24 cellular contexts compared by ENCODE assay signal in the genomic region with DNA sequence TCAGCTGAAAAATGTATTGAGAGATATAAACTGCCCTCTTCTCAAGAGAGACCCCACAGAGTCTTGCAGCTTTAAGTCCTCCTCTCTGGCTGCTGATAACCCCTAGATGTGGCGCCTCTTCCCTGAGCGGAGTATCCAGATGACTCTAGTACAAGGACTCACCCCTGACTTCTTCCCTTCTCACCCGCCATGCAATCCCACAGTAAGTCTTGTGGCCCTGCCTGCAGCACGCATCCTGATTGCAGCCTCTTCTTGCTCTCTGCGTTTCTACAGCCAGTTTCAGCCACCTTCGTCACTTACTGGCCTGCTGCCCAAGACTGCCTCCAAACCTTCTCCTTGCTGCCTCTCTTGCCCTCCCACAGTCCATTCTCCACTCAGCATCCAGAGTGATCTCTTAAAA.
"Had no signal": no experiment of that assay in that cellular context is flagged by ENCODE, and none has a peak within 500 bp of the region (broad histone marks: within the 10 kb centered on the region; RNA-seq: fewer than 3 reads in every experiment).

No MANE protein-coding gene starts in this region.

- H3K9me3 Mint-ChIP-seq: activated CD4-positive, alpha-beta memory T cell treated with anti-CD3 and anti-CD28 coated beads, Interleukin-2, amount 10 ng/mL, durations not matched to agents 7 days and 5 days; activated CD4-positive, alpha-beta T cell treated with anti-CD3 and anti-CD28 coated beads, Interleukin-2, amount 10 ng/mL, durations not matched to agents 24 days and 14 days; activated naive CD4-positive, alpha-beta T cell treated with anti-CD3 and anti-CD28 coated beads, Interleukin-2, amount 10 ng/mL, durations not matched to agents 7 days and 5 days; naive thymus-derived CD4-positive, alpha-beta T cell; stimulated activated effector memory CD8-positive, alpha-beta T cell treated with anti-CD3 and anti-CD28 coated beads, Interleukin-12 subunit alpha, Interleukin-12 subunit beta, amount 100 ng/mL, for 72 hours; stimulated activated naive CD8-positive, alpha-beta T cell treated with anti-CD3 and anti-CD28 coated beads, Interleukin-15, amount 100 ng/mL, for 72 hours; T-helper 1 cell treated with Interleukin-12 subunit alpha and Interleukin-12 subunit beta and Interleukin-4 antibody, amounts not matched to agents 30 μg/mL and 1 μg/mL, for 36 hours had no signal

- ATAC-seq: activated CD4-positive, CD25-positive, alpha-beta regulatory T cell treated with anti-CD3 and anti-CD28 coated beads, Interleukin-2, amount 50 U/mL, for 24 hours; heart left ventricle; left cardiac atrium; naive thymus-derived CD4-positive, alpha-beta T cell; right lobe of liver; stimulated activated effector memory CD8-positive, alpha-beta T cell treated with anti-CD3 and anti-CD28 coated beads, Interleukin-12 subunit alpha, Interleukin-12 subunit beta, amount 100 ng/mL, for 72 hours; stimulated activated naive CD8-positive, alpha-beta T cell treated with anti-CD3 and anti-CD28 coated beads, Interleukin-15, amount 100 ng/mL, for 72 hours had no signal

- H3K4me3 ChIP-seq: coronary artery, esophagus squamous epithelium, heart left ventricle, right lobe of liver, skin epidermis, tibial nerve, uterus had no signal

- H3K27ac Mint-ChIP-seq: activated CD4-positive, alpha-beta memory T cell treated with anti-CD3 and anti-CD28 coated beads, Interleukin-2, amount 10 ng/mL, durations not matched to agents 7 days and 5 days; activated CD4-positive, alpha-beta T cell treated with anti-CD3 and anti-CD28 coated beads, Interleukin-2, amount 10 ng/mL, durations not matched to agents 24 days and 14 days; activated naive CD4-positive, alpha-beta T cell treated with anti-CD3 and anti-CD28 coated beads, Interleukin-2, amount 10 ng/mL, durations not matched to agents 7 days and 5 days; naive thymus-derived CD4-positive, alpha-beta T cell; stimulated activated effector memory CD8-positive, alpha-beta T cell treated with anti-CD3 and anti-CD28 coated beads, Interleukin-12 subunit alpha, Interleukin-12 subunit beta, amount 100 ng/mL, for 72 hours; T-helper 1 cell treated with Interleukin-12 subunit alpha and Interleukin-12 subunit beta and Interleukin-4 antibody, amounts not matched to agents 30 μg/mL and 1 μg/mL, for 36 hours had no signal

- H3K27me3 Mint-ChIP-seq: activated CD4-positive, alpha-beta T cell treated with anti-CD3 and anti-CD28 coated beads, Interleukin-2, amount 10 ng/mL, durations not matched to agents 24 days and 14 days; activated naive CD4-positive, alpha-beta T cell treated with anti-CD3 and anti-CD28 coated beads, Interleukin-2, amount 10 ng/mL, durations not matched to agents 7 days and 5 days; naive thymus-derived CD4-positive, alpha-beta T cell; stimulated activated naive CD8-positive, alpha-beta T cell treated with anti-CD3 and anti-CD28 coated beads, Interleukin-15, amount 100 ng/mL, for 72 hours had no signal

- H3K27ac ChIP-seq: coronary artery, esophagus squamous epithelium, heart left ventricle, right lobe of liver, skin epidermis, tibial nerve, uterus, VCaP had no signal

- H3K4me1 ChIP-seq: right lobe of liver, uterus had no signal

- H3K4me3 Mint-ChIP-seq: activated CD4-positive, alpha-beta memory T cell treated with anti-CD3 and anti-CD28 coated beads, Interleukin-2, amount 10 ng/mL, durations not matched to agents 7 days and 5 days; activated CD4-positive, alpha-beta T cell treated with anti-CD3 and anti-CD28 coated beads, Interleukin-2, amount 10 ng/mL, durations not matched to agents 24 days and 14 days; activated naive CD4-positive, alpha-beta T cell treated with anti-CD3 and anti-CD28 coated beads, Interleukin-2, amount 10 ng/mL, durations not matched to agents 7 days and 5 days; stimulated activated effector memory CD8-positive, alpha-beta T cell treated with anti-CD3 and anti-CD28 coated beads, Interleukin-12 subunit alpha, Interleukin-12 subunit beta, amount 100 ng/mL, for 72 hours; stimulated activated naive CD8-positive, alpha-beta T cell treated with anti-CD3 and anti-CD28 coated beads, Interleukin-15, amount 100 ng/mL, for 72 hours; T-helper 1 cell treated with Interleukin-12 subunit alpha and Interleukin-12 subunit beta and Interleukin-4 antibody, amounts not matched to agents 30 μg/mL and 1 μg/mL, for 36 hours had no signal

- DNase-seq: activated CD4-positive, alpha-beta memory T cell treated with anti-CD3 and anti-CD28 coated beads, Interleukin-2, amount 10 ng/mL, durations not matched to agents 7 days and 5 days; activated CD4-positive, alpha-beta T cell treated with anti-CD3 and anti-CD28 coated beads, Interleukin-2, amount 10 ng/mL, durations not matched to agents 24 days and 14 days; activated effector memory CD4-positive, alpha-beta T cell treated with anti-CD3 and anti-CD28 coated beads, Interleukin-2, amount 50 U/mL, for 16 hours; activated naive CD4-positive, alpha-beta T cell treated with anti-CD3 and anti-CD28 coated beads, Interleukin-2, amount 10 ng/mL, durations not matched to agents 7 days and 5 days; amygdala; cerebellar nuclear complex; esophagus squamous epithelium; heart left ventricle; islet precursor cell; left cardiac atrium; naive thymus-derived CD4-positive, alpha-beta T cell; occipital lobe; posterior cingulate gyrus; right lobe of liver; stimulated activated CD4-positive, alpha-beta T cell treated with anti-CD3 and anti-CD28 coated beads, Interleukin-2, amount 100 ng/mL, for 24 hours; stimulated activated naive CD8-positive, alpha-beta T cell treated with anti-CD3 and anti-CD28 coated beads, Interleukin-15, amount 100 ng/mL, for 72 hours; uterus had no signal

- H3K27me3 ChIP-seq: esophagus squamous epithelium, heart left ventricle, right lobe of liver, tibial nerve, uterus had no signal

- H3K9me3 ChIP-seq: esophagus squamous epithelium, heart left ventricle, right lobe of liver, tibial nerve, uterus had no signal

- H3K36me3 Mint-ChIP-seq: stimulated activated effector memory CD8-positive, alpha-beta T cell treated with anti-CD3 and anti-CD28 coated beads, Interleukin-12 subunit alpha, Interleukin-12 subunit beta, amount 100 ng/mL, for 72 hours had no signal

- H3K36me3 ChIP-seq: uterus had no signal
